In the genomic region with DNA sequence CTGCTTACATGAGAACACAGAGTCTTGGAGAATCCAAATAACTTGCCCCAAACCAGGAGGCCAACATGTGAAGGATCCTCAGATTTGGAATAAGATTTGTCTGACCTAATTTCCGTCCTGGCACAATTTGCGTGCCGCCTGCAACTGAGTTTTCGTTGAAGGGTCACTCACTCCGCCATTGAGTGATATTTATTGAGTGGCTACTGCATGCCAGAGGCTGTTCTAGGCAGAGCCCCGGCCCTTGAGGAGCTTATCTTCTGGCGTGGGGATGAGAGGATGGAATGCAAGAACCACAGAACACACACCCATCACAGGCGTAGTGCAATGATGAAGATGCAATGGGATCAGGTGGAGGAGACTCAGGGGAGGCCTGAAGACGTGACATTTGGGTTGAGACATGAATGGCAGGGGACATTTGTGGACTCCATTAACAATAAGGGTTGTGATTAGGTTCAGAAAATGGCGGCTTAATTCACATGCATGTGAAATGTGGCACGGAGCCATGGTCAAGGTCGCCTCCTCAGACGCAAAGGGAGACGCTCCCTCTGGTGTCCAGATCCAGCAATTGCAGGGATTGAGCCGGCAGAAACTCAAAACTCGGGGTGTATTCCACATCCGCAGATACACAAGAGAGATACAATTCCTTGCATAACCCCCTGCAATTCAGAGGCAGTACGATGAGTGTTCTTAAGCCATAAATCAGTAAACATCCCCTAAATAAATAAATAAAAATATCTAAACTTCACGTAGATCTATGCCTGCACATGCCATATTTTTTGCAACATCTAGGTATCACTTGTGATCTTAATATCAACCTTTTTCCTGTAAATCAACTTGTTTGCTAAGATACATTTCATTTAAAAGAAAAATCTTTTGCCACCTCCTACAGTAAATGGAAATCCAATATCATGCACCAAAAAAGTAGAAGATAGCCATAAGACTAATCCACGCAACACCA, we compare ENCODE assay signal across 8 cellular contexts. TPM values are rescaled to one million over a fixed set of nuclear protein-coding genes. Genes with fewer than 3 reads are reported as not detected.
DNase-seq lines count a peak whose midpoint lies in the region; ATAC-seq and TF ChIP-seq lines count a peak whose summit lies in the region.

No MANE protein-coding gene starts in this region.

- no peaks in the 10 kb centered on the region for H3K79me2 ChIP-seq in HCT116 (ENCODE audit: insufficient read depth, low read length)

- H3K36me3 ChIP-seq in HCT116 (ENCODE audit: control insufficient read depth in 1 of 2, insufficient read depth in 2 of 2, low read length in 2 of 2) (no peaks in the 10 kb centered on the region), kidney epithelial cell (ENCODE audit: control insufficient read depth, insufficient read depth, low read length) (no peaks in the 10 kb centered on the region)

- TF ChIP-seq RAD21 in HCT116 (IDR thresholded peaks at IDR 0.05; ENCODE audit: low read depth): peak; percentile 96

- no peak overlapping the region for H3K4me2 ChIP-seq in HCT116 (ENCODE audit: low read length)

- H3K27ac ChIP-seq in HCT116 (ENCODE audit: low read depth, low read length): no peak overlapping the region

- no TSS peak for BruUV-seq in HCT116 (replicated peaks; lab: Mats Ljungman, UMichigan)

- no peaks in the 10 kb centered on the region for H3K9me3 ChIP-seq in HCT116 (ENCODE audit: control insufficient read depth in 1 of 2, insufficient read depth in 1 of 2, low read depth in 1 of 2, low read length in 2 of 2)

- CTCF ChIA-PET in HCT116 (lab: Charles Lee): interaction anchor here (1.0 to 1.6 kb wide), 3 partner anchors 19 to 193 kb away, joined by 3 to 5 read pairs (median 4); no protein-coding TSS in a partner anchor

- H3K4me1 ChIP-seq in HCT116 (ENCODE audit: control insufficient read depth in 1 of 2, insufficient read depth in 2 of 2, low read length in 2 of 2): peaks cover 0 to 3% of the 10 kb centered on the region in 2 experiments; a peak in 1 of 4 replicates

- POLR2A ChIA-PET in HCT116 (lab: Charles Lee): no interaction called here

- no peaks in the 10 kb centered on the region for H3K9me2 ChIP-seq in HCT116 (ENCODE audit: insufficient read depth)

- peak; percentile 73 for ATAC-seq in HCT116
- ATAC-seq in HG03108 (IDR thresholded peaks at IDR 0.05; ENCODE audit: unreplicated experiment): no peak

- H2AFZ ChIP-seq in HCT116 (ENCODE audit: low read depth, low read length, poor library complexity, severe bottlenecking): peak overlapping the region; percentile 97

- peak; percentile 40 for TF ChIP-seq POLR2A in HCT116 (IDR thresholded peaks at IDR 0.05; ENCODE audit: borderline replicate concordance, extremely low read depth, insufficient read depth, insufficient read length)

- no peak overlapping the region for H3K4me3 ChIP-seq in HCT116 (replicated peaks in 1 of 2; ENCODE audit: low read depth in 1 of 2, low read length in 2 of 2)
- no peak overlapping the region for H3K4me3 ChIP-seq in kidney epithelial cell (ENCODE audit: low read depth, low read length)

- no peaks in the 10 kb centered on the region for H4K20me1 ChIP-seq in HCT116 (ENCODE audit: insufficient read depth)

- DNase-seq in Ammon's horn (ENCODE audit: low spot score) (peak; percentile 87), HCT116 (ENCODE audit: low read depth, low spot score) (peak; percentile 81), NCI-H226 (peak; percentile 51), kidney epithelial cell (ENCODE audit: low read depth) (peak; percentile 25)
- DNase-seq in activated CD4-positive, CD25-positive, alpha-beta regulatory T cell treated with anti-CD3 and anti-CD28 coated beads, Interleukin-2, amount 50 U/mL, for 16 hours (ENCODE audit: low read depth, low spot score): peak; percentile 8
- peak; percentile 43 for DNase-seq in central memory CD4-positive, alpha-beta T cell
- DNase-seq in stimulated activated CD4-positive, alpha-beta T cell treated with anti-CD3 and anti-CD28 coated beads, Interleukin-2, amount 100 ng/mL, for 24 hours: peak; percentile 74 to 78

- H3K9ac ChIP-seq in HCT116 (ENCODE audit: low read length): no peak overlapping the region

- intact Hi-C loops in HCT116 (cut with micrococcal nuclease): loop anchor here (1.0 to 2.0 kb wide), 3 partner anchors 178 to 706 kb away; no protein-coding TSS in a partner anchor

- peak; percentile 91 to 99 (median 98) for TF ChIP-seq CTCF in HCT116 (IDR thresholded peaks at IDR 0.05 in 2 of 3, conservative IDR thresholded peaks at IDR 0.05 in 1 of 3; ENCODE audit: borderline replicate concordance in 1 of 3, insufficient read depth in 1 of 3, low read depth in 2 of 3, low read length in 2 of 3)
- TF ChIP-seq CTCF in kidney epithelial cell (IDR thresholded peaks at IDR 0.05; ENCODE audit: insufficient read depth, low read length, poor library complexity, severe bottlenecking): peak; percentile 88

- H3K27me3 ChIP-seq in HCT116 (ENCODE audit: insufficient read depth, low read length): no peaks in the 10 kb centered on the region
- H3K27me3 ChIP-seq in kidney epithelial cell (ENCODE audit: control insufficient read depth, insufficient read depth, low read length): peaks cover 6% of the 10 kb centered on the region

- RAD21 ChIA-PET in HCT116 (lab: Charles Lee; ENCODE audit: low non-redundant PET in 1 of 2, low total read pairs in 2 of 2, uncharacterized antibody in 2 of 2, unreplicated experiment in 2 of 2): no interaction called here

TF ChIP-seq in HCT116, 20 proteins besides CTCF, POLR2A, EP300 and RAD21:
- TF ChIP-seq EGR1 (IDR thresholded peaks at IDR 0.05; ENCODE audit: low read depth) (no peak; the same call in 1 of the 2 replicates), POLR2AphosphoS5 (IDR thresholded peaks at IDR 0.05; ENCODE audit: low read depth, low read length) (peak; percentile 48; the same call in 1 of the 2 replicates), SRF (IDR thresholded peaks at IDR 0.05; ENCODE audit: low read depth) (no peak), TCF7L2 (IDR thresholded peaks at IDR 0.05; ENCODE audit: borderline replicate concordance, extremely low read depth, insufficient read depth, insufficient read length) (peak; percentile 12), CBX3 (IDR thresholded peaks at IDR 0.05; ENCODE audit: low read depth) (peak; percentile 80), CEBPB (IDR thresholded peaks at IDR 0.05; ENCODE audit: low read depth) (no peak), YY1 (IDR thresholded peaks at IDR 0.05; ENCODE audit: extremely low read depth, insufficient replicate concordance, low read depth, low read length) (peak; percentile 89)
- TF ChIP-seq, protein P1, sequence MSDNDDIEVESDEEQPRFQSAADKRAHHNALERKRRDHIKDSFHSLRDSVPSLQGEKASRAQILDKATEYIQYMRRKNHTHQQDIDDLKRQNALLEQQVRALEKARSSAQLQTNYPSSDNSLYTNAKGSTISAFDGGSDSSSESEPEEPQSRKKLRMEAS (IDR thresholded peaks at IDR 0.05): peak; percentile 87
TF ChIP-seq in HCT116: peak in this region for 5.

RNA-seq across cellular contexts. Expression of a gene that starts 57.9 kb away (rescaled TPM):
- total RNA-seq in HCT116 (2021; ENCODE audit: unreplicated experiment) (not detected), kidney epithelial cell (0.84 and 0.96 TPM in 2 replicates)
- polyA plus RNA-seq in HCT116 (2012): 0.03 TPM in 1 of 2 replicates, not detected in the other

Comparison
In these comparisons a context has a peak if more than half of its experiments do, and no peak if none do; other contexts are left out.
1. DNase-seq: peak in every context shown above with its lines; median percentile 87 in Ammon's horn; 81 in HCT116; 76 in stimulated activated CD4-positive, alpha-beta T cell treated with anti-CD3 and anti-CD28 coated beads, Interleukin-2, amount 100 ng/mL, for 24 hours; 51 in NCI-H226; 43 in central memory CD4-positive, alpha-beta T cell; 25 in kidney epithelial cell; 8 in activated CD4-positive, CD25-positive, alpha-beta regulatory T cell treated with anti-CD3 and anti-CD28 coated beads, Interleukin-2, amount 50 U/mL, for 16 hours.